Comparison of ENCODE assay signal across 8 cellular contexts in genomic region chr17:37488009-37488604, GRCh38. TPM values are rescaled to one million over a fixed set of nuclear protein-coding genes. Genes with fewer than 3 reads are reported as not detected.
DNase-seq lines count a peak whose midpoint lies in the region; ATAC-seq and TF ChIP-seq lines count a peak whose summit lies in the region.

No MANE protein-coding gene starts in this region.

- peak overlapping the region; percentile 98 for H3K4me2 ChIP-seq in Loucy (ENCODE audit: low read depth, low read length, poor library complexity, severe bottlenecking)

- peaks cover 17% of the 10 kb centered on the region for H3K4me1 Mint-ChIP-seq in memory B cell

- TF ChIP-seq CTCF in Loucy (conservative IDR thresholded peaks at IDR 0.05; ENCODE audit: low read length): no peak
- no peak for TF ChIP-seq CTCF in upper lobe of right lung (IDR thresholded peaks at IDR 0.05)
- no peak for TF ChIP-seq CTCF in GM20000 (IDR thresholded peaks at IDR 0.05; ENCODE audit: extremely low read depth, missing control alignments)

- no peak overlapping the region for H3K27ac Mint-ChIP-seq in memory B cell

- H3K9me3 ChIP-seq in Loucy (ENCODE audit: insufficient read depth, low read depth, low read length): no peaks in the 10 kb centered on the region
- no peaks in the 10 kb centered on the region for H3K9me3 ChIP-seq in SK-N-MC (ENCODE audit: low read depth, low read length)
- no peaks in the 10 kb centered on the region for H3K9me3 ChIP-seq in effector memory CD4-positive, alpha-beta T cell (ENCODE audit: control insufficient read depth, low read length)
- no peaks in the 10 kb centered on the region for H3K9me3 ChIP-seq in upper lobe of right lung

- H4K20me1 ChIP-seq in Loucy (ENCODE audit: insufficient read depth, low read length, poor library complexity, severe bottlenecking): peaks cover 21% of the 10 kb centered on the region

- H3K9me3 Mint-ChIP-seq in memory B cell: no peaks in the 10 kb centered on the region

- H3K4me3 ChIP-seq in Loucy (ENCODE audit: low read length, poor library complexity, severe bottlenecking) (peak overlapping the region; percentile 93), SK-N-MC (peak overlapping the region; percentile 95), upper lobe of right lung (peak overlapping the region; percentile 86)
- H3K4me3 ChIP-seq in effector memory CD4-positive, alpha-beta T cell (ENCODE audit: insufficient read depth, low read depth, low read length, poor library complexity, severe bottlenecking): peak overlapping the region; percentile 82

- ATAC-seq in memory B cell (ENCODE audit: low read depth): no peak
- ATAC-seq in upper lobe of right lung: peak; percentile 21

- peak overlapping the region; percentile 91 for H3K4me3 Mint-ChIP-seq in memory B cell

- 0 out of 2 replicates have a peak, but pooled peaks cover 3% of the 10 kb centered on the region for H3F3A ChIP-seq in Loucy (ENCODE audit: low read depth)

- no peaks in the 10 kb centered on the region for H3K27me3 Mint-ChIP-seq in memory B cell

- H3K9me2 ChIP-seq in Loucy (replicated peaks; ENCODE audit: low read depth, low read length): no peaks in the 10 kb centered on the region

- H3K36me3 Mint-ChIP-seq in memory B cell: no peaks in the 10 kb centered on the region

- H3K27me3 ChIP-seq in Loucy (ENCODE audit: insufficient read depth, low read length, poor library complexity, severe bottlenecking) (no peaks in the 10 kb centered on the region), upper lobe of right lung (no peaks in the 10 kb centered on the region)
- H3K27me3 ChIP-seq in effector memory CD4-positive, alpha-beta T cell (replicated peaks; ENCODE audit: control insufficient read depth, insufficient read depth, low read length, poor library complexity, severe bottlenecking): no peaks in the 10 kb centered on the region

- peak overlapping the region; percentile 99 for H2AFZ ChIP-seq in Loucy (ENCODE audit: low read length)

- intact Hi-C loops in upper lobe of right lung (cut with DNase I): no loop called here

- H3K4me1 ChIP-seq in Loucy (ENCODE audit: insufficient read depth, low read length, poor library complexity, severe bottlenecking) (peaks cover 31% of the 10 kb centered on the region), upper lobe of right lung (peaks cover 18% of the 10 kb centered on the region)
- H3K4me1 ChIP-seq in effector memory CD4-positive, alpha-beta T cell (ENCODE audit: control insufficient read depth, insufficient read depth, low read length, poor library complexity, severe bottlenecking): peaks cover 8% of the 10 kb centered on the region

- H3K79me2 ChIP-seq in Loucy (ENCODE audit: insufficient read depth, low read length): peaks cover 28% of the 10 kb centered on the region

- peak overlapping the region; percentile 85 for H3K9ac ChIP-seq in Loucy (ENCODE audit: low read depth, low read length, poor library complexity, severe bottlenecking)
- peak overlapping the region; percentile 88 for H3K9ac ChIP-seq in SK-N-MC (ENCODE audit: insufficient read length)

- no peaks in the 10 kb centered on the region for H3K36me3 ChIP-seq in Loucy (ENCODE audit: insufficient read depth, low read length)
- no peaks in the 10 kb centered on the region for H3K36me3 ChIP-seq in SK-N-MC (ENCODE audit: insufficient read depth, low read length)
- H3K36me3 ChIP-seq in effector memory CD4-positive, alpha-beta T cell (ENCODE audit: control insufficient read depth, insufficient read depth, low read length): no peaks in the 10 kb centered on the region
- no peaks in the 10 kb centered on the region for H3K36me3 ChIP-seq in upper lobe of right lung

- peak overlapping the region; percentile 97 for H3K27ac ChIP-seq in SK-N-MC
- H3K27ac ChIP-seq in effector memory CD4-positive, alpha-beta T cell (ENCODE audit: insufficient read depth, low read length, poor library complexity, severe bottlenecking): no peak overlapping the region
- peak overlapping the region; percentile 90 for H3K27ac ChIP-seq in upper lobe of right lung

- DNase-seq in DMS53 treated with DMSO at 0.1 percent for 48 hours (lab: John Stamatoyannopoulos, UW; ENCODE audit: unreplicated experiment): peak; percentile 85
- DNase-seq in SK-N-MC (ENCODE audit: low read depth, low spot score): peak; percentile 69
- no peak for DNase-seq in effector memory CD4-positive, alpha-beta T cell
- DNase-seq in memory B cell (ENCODE audit: low spot score in 2 of 2): no peak
- DNase-seq in upper lobe of right lung: no peak
- no peak for DNase-seq in GM20000 (ENCODE audit: low spot score)
- no peak for DNase-seq in central memory CD4-positive, alpha-beta T cell

RNA-seq across cellular contexts. Expression of gene DUSP14, which starts 1.6 kb away (rescaled TPM):
- 9.0 TPM for total RNA-seq in upper lobe of right lung

Comparison
In these comparisons a context has a peak if more than half of its experiments do, and no peak if none do; other contexts are left out.
1. DNase-seq: peak in DMS53 treated with DMSO at 0.1 percent for 48 hours (single experiment) and SK-N-MC (single experiment); none in effector memory CD4-positive, alpha-beta T cell (0 of 3), memory B cell (0 of 2), upper lobe of right lung (single experiment), GM20000 (single experiment) and central memory CD4-positive, alpha-beta T cell (single experiment).
2. Peak in every context shown above with its lines, with median percentiles within 50 percentile points of each other: H3K4me3 ChIP-seq.